Comparison of ENCODE assay signal across 8 cellular contexts in genomic region chrX:130024127-130024526, GRCh38. TPM values are rescaled to one million over a fixed set of nuclear protein-coding genes. Genes with fewer than 3 reads are reported as not detected.
DNase-seq lines count a peak whose midpoint lies in the region; ATAC-seq and TF ChIP-seq lines count a peak whose summit lies in the region.

No MANE protein-coding gene starts in this region.

- H3K4me1 ChIP-seq in SK-N-SH (ENCODE audit: control insufficient read depth in 1 of 2, insufficient read depth in 2 of 2, low read depth in 1 of 2, low read length in 1 of 2) (no peaks in the 10 kb centered on the region), heart left ventricle (peaks cover 0 to 14% (median 5%) of the 10 kb centered on the region in 12 donors)

- ATAC-seq in GM19463 (IDR thresholded peaks at IDR 0.05; ENCODE audit: unreplicated experiment) (peak; percentile 100), HG03457 (IDR thresholded peaks at IDR 0.05; ENCODE audit: unreplicated experiment) (peak; percentile 98), heart left ventricle (peak; percentile 80 to 98 (median 92))

- CTCF ChIA-PET in SK-N-SH (lab: Yijun Ruan, JAX) = interaction anchor here (0.8 to 1.6 kb wide), 2 partner anchors 56 to 99 kb away, joined by 3 to 5 read pairs; no protein-coding TSS in a partner anchor

- H3K4me3 ChIP-seq in SK-N-SH (ENCODE audit: low read depth in 2 of 2, low read length in 1 of 2) (no peak overlapping the region), heart left ventricle (no peak overlapping the region)

- no peak for TF ChIP-seq POLR2A in heart left ventricle (IDR thresholded peaks at IDR 0.05)

- intact Hi-C loops in heart left ventricle (cut with DNase I) = loop anchor here in 5 of 10 donors (5.0 to 10.0 kb wide), 3 partner anchors 42 to 419 kb away; partner anchors contain the start of gene BCORL1 (in 1 of the 5)

- TF ChIP-seq CTCF in SK-N-SH (IDR thresholded peaks at IDR 0.05) = no peak
- no peak for TF ChIP-seq CTCF in heart left ventricle (IDR thresholded peaks at IDR 0.05)

- H2AFZ ChIP-seq in SK-N-SH (ENCODE audit: low read depth) = no peak overlapping the region

- no peaks in the 10 kb centered on the region for H3K9me2 ChIP-seq in SK-N-SH

- H3K27ac ChIP-seq in SK-N-SH (ENCODE audit: low read depth in 2 of 2, low read length in 1 of 2) = no peak overlapping the region
- H3K27ac ChIP-seq in heart left ventricle = peak overlapping the region in 4 of 12 donors; percentile 6 to 41 (median 26)

- TF ChIP-seq EP300 in SK-N-SH (IDR thresholded peaks at IDR 0.05; ENCODE audit: borderline replicate concordance in 1 of 2, low read depth in 1 of 2, low read length in 1 of 2) = no peak

- H3K4me2 ChIP-seq in SK-N-SH = no peak overlapping the region

- H3F3A ChIP-seq in SK-N-SH (replicated peaks; ENCODE audit: insufficient read depth) = no peaks in the 10 kb centered on the region

- H3K36me3 ChIP-seq in SK-N-SH (replicated peaks in 1 of 2; ENCODE audit: control insufficient read depth in 1 of 2, insufficient read depth in 2 of 2, low read length in 1 of 2) = peaks cover 0 to 40% of the 10 kb centered on the region in 2 experiments
- peaks cover 0 to 59% (median 41%) of the 10 kb centered on the region in 9 donors for H3K36me3 ChIP-seq in heart left ventricle

- no peak overlapping the region for H3K9ac ChIP-seq in SK-N-SH

- no peaks in the 10 kb centered on the region for H3K9me3 ChIP-seq in SK-N-SH
- H3K9me3 ChIP-seq in heart left ventricle = no peaks in the 10 kb centered on the region

- POLR2A ChIA-PET in SK-N-SH (lab: Yijun Ruan, JAX) = no interaction called here

- peaks cover 6% of the 10 kb centered on the region for H4K20me1 ChIP-seq in SK-N-SH (ENCODE audit: insufficient read depth)

- TF ChIP-seq RAD21 in SK-N-SH (IDR thresholded peaks at IDR 0.05; ENCODE audit: low read length) = no peak

- 46% methylated on average over 9 of the region's 9 CpGs for WGBS in SK-N-SH (ENCODE audit: low lambda C conversion rate)
- WGBS in heart left ventricle, 4 donors = 26 to 46% (median 38%) methylated on average over 9 of the region's 9 CpGs

- H3K79me2 ChIP-seq in SK-N-SH (ENCODE audit: insufficient read depth) = no peaks in the 10 kb centered on the region

- H3K27me3 ChIP-seq in SK-N-SH (ENCODE audit: insufficient read depth) (peaks cover 21% of the 10 kb centered on the region), heart left ventricle (no peaks in the 10 kb centered on the region)

- DNase-seq in COLO668 (lab: John Stamatoyannopoulos, UW; ENCODE audit: unreplicated experiment) (peak; percentile 2), SK-N-SH (peak; percentile 44), heart left ventricle (peak; percentile 76 to 82 (median 81)), NCI-H1092 treated with DMSO at 0.1 percent for 48 hours (lab: John Stamatoyannopoulos, UW) (no peak)
- DNase-seq in activated naive CD4-positive, alpha-beta T cell treated with Interleukin-2 at 50 U/mL for 16 hours = peak; percentile 81
- peak; percentile 52 to 69 for DNase-seq in stimulated activated CD4-positive, alpha-beta T cell treated with anti-CD3 and anti-CD28 coated beads, Interleukin-15, amount 100 ng/mL, for 48 hours (ENCODE audit: low read depth in 2 of 2)

TF ChIP-seq in SK-N-SH, 30 proteins besides CTCF, POLR2A, EP300 and RAD21:
- no peak for TF ChIP-seq ELF1 (IDR thresholded peaks at IDR 0.05)
- no peak for TF ChIP-seq YY1 (IDR thresholded peaks at IDR 0.05; ENCODE audit: low read depth)
- TF ChIP-seq TEAD4 (IDR thresholded peaks at IDR 0.05; ENCODE audit: borderline replicate concordance, insufficient read depth) = no peak
- no peak for TF ChIP-seq GABPA (IDR thresholded peaks at IDR 0.05; ENCODE audit: low read depth)
- no peak for TF ChIP-seq TAF1 (IDR thresholded peaks at IDR 0.05; ENCODE audit: borderline replicate concordance, low read depth, low read length)
- TF ChIP-seq GATA2 (CRISPR knock-in tag; IDR thresholded peaks at IDR 0.05) = no peak
- no peak for TF ChIP-seq EZH2phosphoT487 (IDR thresholded peaks at IDR 0.05; ENCODE audit: borderline replicate concordance, low read depth)
- no peak for TF ChIP-seq SMC3 (IDR thresholded peaks at IDR 0.05; ENCODE audit: low read depth, low read length)
- no peak for TF ChIP-seq FOXJ3 (CRISPR knock-in tag; IDR thresholded peaks at IDR 0.05)
- TF ChIP-seq CHD2 (IDR thresholded peaks at IDR 0.05; ENCODE audit: low read length, partially characterized antibody) = no peak
- TF ChIP-seq NRF1 (IDR thresholded peaks at IDR 0.05; ENCODE audit: low read depth, low read length) = no peak
- TF ChIP-seq POLR2AphosphoS5 (IDR thresholded peaks at IDR 0.05; ENCODE audit: low read depth, low read length) = no peak

RNA-seq across cellular contexts. Expression of gene BCORL1, which starts 41.7 kb away (rescaled TPM):
- 1.5 and 4.2 TPM in 2 replicates for polyA plus RNA-seq in SK-N-SH (2012; rRNA removed)
- polyA plus RNA-seq in SK-N-SH (2012; cell fraction: cytosol; rRNA removed) = 2.9 and 3.5 TPM in 2 replicates
- polyA plus RNA-seq in SK-N-SH (2012; cell fraction: nucleus; rRNA removed) = 8.7 and 9.5 TPM in 2 replicates
- 10 to 100 TPM in 2 of 9 donors, 1 to 10 TPM in 7; 5.3 to 11.0 (median 9.0) TPM for total RNA-seq in heart left ventricle
- 1 to 10 TPM; 3.3 to 7.5 TPM for polyA plus RNA-seq in heart left ventricle
